8 cellular contexts compared by ENCODE assay signal in genomic region chr18:77124452-77124922, GRCh38. TPM values are rescaled to one million over a fixed set of nuclear protein-coding genes. Genes with fewer than 3 reads are reported as not detected.
A peak's percentile ranks its signal among the peaks of the same experiment; 100 is the strongest.
DNase-seq lines count a peak whose midpoint lies in the region; ATAC-seq and TF ChIP-seq lines count a peak whose summit lies in the region.

No MANE protein-coding gene starts in this region.

- CTCF ChIA-PET in activated naive CD4-positive, alpha-beta T cell treated with anti-CD3 and anti-CD28 coated beads for 36 hours (lab: Charles Lee): interaction anchor here (1.0 to 2.0 kb wide), 3 partner anchors 19 to 124 kb away, joined by 4 to 10 read pairs (median 5); no protein-coding TSS in a partner anchor

- peaks cover 19% of the 10 kb centered on the region for H3K36me3 Mint-ChIP-seq in activated naive CD4-positive, alpha-beta T cell treated with anti-CD3 and anti-CD28 coated beads for 36 hours (ENCODE audit: low read depth)

- peak overlapping the region; percentile 70 for H3K4me3 Mint-ChIP-seq in activated naive CD4-positive, alpha-beta T cell treated with anti-CD3 and anti-CD28 coated beads for 36 hours

- peak overlapping the region; percentile 93 for H3K27ac Mint-ChIP-seq in activated naive CD4-positive, alpha-beta T cell treated with anti-CD3 and anti-CD28 coated beads for 36 hours

- intact Hi-C loops in activated naive CD4-positive, alpha-beta T cell treated with anti-CD3 and anti-CD28 coated beads for 36 hours (cut with micrococcal nuclease): loop anchor here (1.0 kb wide), 5 partner anchors 8 to 61 kb away; partner anchors contain the start of gene MBP

- peak; percentile 10 for TF ChIP-seq POLR2A in NB4 (IDR thresholded peaks at IDR 0.05; ENCODE audit: extremely low read depth, insufficient read length)

- ATAC-seq in GM18511 (IDR thresholded peaks at IDR 0.05; ENCODE audit: unreplicated experiment) (peak; percentile 64), HG02588 (IDR thresholded peaks at IDR 0.05; ENCODE audit: unreplicated experiment) (peak; percentile 65)

- H3K4me1 Mint-ChIP-seq in activated naive CD4-positive, alpha-beta T cell treated with anti-CD3 and anti-CD28 coated beads for 36 hours (ENCODE audit: low read depth): peaks cover 88% of the 10 kb centered on the region

- H3K27me3 Mint-ChIP-seq in activated naive CD4-positive, alpha-beta T cell treated with anti-CD3 and anti-CD28 coated beads for 36 hours (ENCODE audit: low read depth): no peaks in the 10 kb centered on the region

- no peaks in the 10 kb centered on the region for H3K9me3 Mint-ChIP-seq in activated naive CD4-positive, alpha-beta T cell treated with anti-CD3 and anti-CD28 coated beads for 36 hours

- DNase-seq in NB4 (ENCODE audit: low read depth) (peak; percentile 90), GDM1 (lab: John Stamatoyannopoulos, UW) (no peak), RKO (ENCODE audit: low spot score) (no peak), H4 (ENCODE audit: low spot score) (no peak)
- peak; percentile 81 for DNase-seq in activated naive CD4-positive, alpha-beta T cell treated with anti-CD3 and anti-CD28 coated beads for 36 hours
- DNase-seq in stimulated activated CD4-positive, alpha-beta T cell treated with anti-CD3 and anti-CD28 coated beads, Interleukin-15, amount 100 ng/mL, for 24 hours: peak; percentile 74

- no peak for TF ChIP-seq CTCF in NB4 (IDR thresholded peaks at IDR 0.05; ENCODE audit: low read depth, low read length)

- peak overlapping the region; percentile 69 for H3K4me3 ChIP-seq in NB4 (ENCODE audit: low read depth, low read length)

RNA-seq across cellular contexts. Expression of gene MBP, which starts 8.1 kb away (rescaled TPM):
- total RNA-seq in activated naive CD4-positive, alpha-beta T cell treated with anti-CD3 and anti-CD28 coated beads for 36 hours: 10 to 100 TPM; 35.9 to 36.6 TPM
- 0.35 TPM in 1 of 2 replicates, not detected in the other for total RNA-seq in H4 (2014; rRNA removed; shearing (Covaris generic))

Comparison
In these comparisons a context has a peak if more than half of its experiments do, and no peak if none do; other contexts are left out.
1. DNase-seq: peak in NB4 (single experiment), activated naive CD4-positive, alpha-beta T cell treated with anti-CD3 and anti-CD28 coated beads for 36 hours (single experiment) and stimulated activated CD4-positive, alpha-beta T cell treated with anti-CD3 and anti-CD28 coated beads, Interleukin-15, amount 100 ng/mL, for 24 hours (single experiment); none in GDM1 (single experiment), RKO (single experiment) and H4 (single experiment).
2. RNA of gene MBP, which starts 8.1 kb away (total RNA-seq): 35.9 to 36.6 TPM in activated naive CD4-positive, alpha-beta T cell treated with anti-CD3 and anti-CD28 coated beads for 36 hours; 0.35 TPM in H4; every median in the first group is over 10 times any median in the second.